17 cellular contexts compared by ENCODE assay signal in genomic region chr11:64837887-64838351, GRCh38. TPM values are rescaled to one million over a fixed set of nuclear protein-coding genes. Genes with fewer than 3 reads are reported as not detected.
DNase-seq lines count a peak whose midpoint lies in the region; ATAC-seq and TF ChIP-seq lines count a peak whose summit lies in the region.
"Had no signal": no experiment of that assay in that cellular context is flagged by ENCODE, and none has a peak within 500 bp of the region (broad histone marks: within the 10 kb centered on the region; RNA-seq: fewer than 3 reads in every experiment).

No MANE protein-coding gene starts in this region.

- no peaks in the 10 kb centered on the region for H3K9me3 Mint-ChIP-seq in chondrocyte (ENCODE audit: low read depth)
- H3K9me3 Mint-ChIP-seq: CD14-positive monocyte; CD4-positive, alpha-beta T cell; CD8-positive, alpha-beta memory T cell had no signal

- no peak overlapping the region for H2BK12ac ChIP-seq in mesenchymal stem cell (ENCODE audit: low read length in 2 of 2)

- POLR2A ChIA-PET in RWPE1 (lab: Yijun Ruan, JAX; ENCODE audit: low non-redundant PET), result no interaction called here

- H2BK5ac ChIP-seq in mesenchymal stem cell (ENCODE audit: low read depth, low read length, poor library complexity, severe bottlenecking), result no peak overlapping the region

- H3K4me3 ChIP-seq in BLaER1 treated with 17β-estradiol and CSF1 and Interleukin-3, amounts not matched to agents 10 nM and 100 nM, result no peak overlapping the region
- H3K4me3 ChIP-seq in osteoblast (ENCODE audit: insufficient read depth, low read length), result no peak overlapping the region
- no peak overlapping the region for H3K4me3 ChIP-seq in mesenchymal stem cell (ENCODE audit: insufficient read depth in 1 of 2, low read depth in 1 of 2, low read length in 2 of 2)
- H3K4me3 ChIP-seq: GM23248 had no signal

- CTCF ChIA-PET in RWPE1 (lab: Yijun Ruan, JAX), result no interaction called here

- 94% methylated on average over 8 of the region's 10 CpGs for WGBS in mesenchymal stem cell

- H3K4me2 ChIP-seq in BLaER1 treated with 17β-estradiol and CSF1 and Interleukin-3, amounts not matched to agents 10 nM and 100 nM, result peak overlapping the region in 9 of 11 experiments; percentile 74 to 89 (median 84); a peak in 18 of 22 replicates
- H3K4me2 ChIP-seq in osteoblast (ENCODE audit: insufficient read depth, low read length), result no peak overlapping the region
- H3K4me2 ChIP-seq in mesenchymal stem cell (ENCODE audit: low read length, poor library complexity, severe bottlenecking), result no peak overlapping the region

- H3K4me1 Mint-ChIP-seq in chondrocyte (ENCODE audit: low read depth), result peaks cover under 1% of the 10 kb centered on the region
- H3K4me1 Mint-ChIP-seq: CD14-positive monocyte had no signal

- H3K79me1 ChIP-seq in mesenchymal stem cell (replicated peaks; ENCODE audit: low read length, poor library complexity, severe bottlenecking), result no peaks in the 10 kb centered on the region

- no peak overlapping the region for H4K8ac ChIP-seq in mesenchymal stem cell (ENCODE audit: low read length)

- ATAC-seq in HG03442 (IDR thresholded peaks at IDR 0.05; ENCODE audit: unreplicated experiment), result no peak
- no peak for ATAC-seq in HG02763 (IDR thresholded peaks at IDR 0.05; ENCODE audit: unreplicated experiment)
- no peak for ATAC-seq in GM18520 (IDR thresholded peaks at IDR 0.05; ENCODE audit: unreplicated experiment)

- H3K27ac Mint-ChIP-seq in chondrocyte (ENCODE audit: unreplicated experiment), result no peak overlapping the region
- H3K27ac Mint-ChIP-seq: CD14-positive monocyte; CD4-positive, alpha-beta T cell; CD8-positive, alpha-beta memory T cell had no signal

- peak overlapping the region in 3 of 11 experiments; percentile 21 to 26 (median 22); a peak in 2 of 22 replicates for H3K27ac ChIP-seq in BLaER1 treated with 17β-estradiol and CSF1 and Interleukin-3, amounts not matched to agents 10 nM and 100 nM
- H3K27ac ChIP-seq in RWPE1, result peak overlapping the region; percentile 99
- no peak overlapping the region for H3K27ac ChIP-seq in osteoblast (ENCODE audit: low read depth, low read length)
- H3K27ac ChIP-seq in mesenchymal stem cell (ENCODE audit: low read length, poor library complexity, severe bottlenecking), result no peak overlapping the region
- H3K27ac ChIP-seq: GM23248 had no signal

- H3K4ac ChIP-seq in mesenchymal stem cell (ENCODE audit: low read depth in 1 of 2, low read length in 2 of 2), result no peak overlapping the region

- no peak overlapping the region for H2BK15ac ChIP-seq in mesenchymal stem cell (ENCODE audit: low read depth, poor library complexity, severe bottlenecking)

- H3K9ac ChIP-seq in BLaER1 treated with 17β-estradiol and CSF1 and Interleukin-3, amounts not matched to agents 10 nM and 100 nM, result no peak overlapping the region
- no peak overlapping the region for H3K9ac ChIP-seq in mesenchymal stem cell (ENCODE audit: low read length)
- H3K9ac ChIP-seq: GM23248 had no signal

- peaks cover 0 to 17% (median 0%) of the 10 kb centered on the region in 11 experiments; a peak in 5 of 22 replicates for H4K20me1 ChIP-seq in BLaER1 treated with 17β-estradiol and CSF1 and Interleukin-3, amounts not matched to agents 10 nM and 100 nM
- no peaks in the 10 kb centered on the region for H4K20me1 ChIP-seq in osteoblast (ENCODE audit: insufficient read depth, low read length)

- H3K36me3 ChIP-seq in BLaER1 treated with 17β-estradiol and CSF1 and Interleukin-3, amounts not matched to agents 10 nM and 100 nM, result no peaks in the 10 kb centered on the region
- no peaks in the 10 kb centered on the region for H3K36me3 ChIP-seq in osteoblast (ENCODE audit: insufficient read depth, low read length)
- peaks cover 0 to 51% of the 10 kb centered on the region in 2 experiments for H3K36me3 ChIP-seq in mesenchymal stem cell (ENCODE audit: control insufficient read depth in 1 of 2, insufficient read depth in 2 of 2, low read depth in 1 of 2, low read length in 2 of 2)

- H2BK120ac ChIP-seq in mesenchymal stem cell (ENCODE audit: low read depth, low read length), result no peak overlapping the region

- H3K9me3 ChIP-seq in BLaER1 treated with 17β-estradiol and CSF1 and Interleukin-3, amounts not matched to agents 10 nM and 100 nM (replicated peaks in 1 of 11), result no peaks in the 10 kb centered on the region
- no peaks in the 10 kb centered on the region for H3K9me3 ChIP-seq in osteoblast (ENCODE audit: low read depth, low read length)
- no peaks in the 10 kb centered on the region for H3K9me3 ChIP-seq in mesenchymal stem cell (ENCODE audit: control insufficient read depth, low read length)

- TF ChIP-seq CTCF in RWPE1 (conservative IDR thresholded peaks at IDR 0.05; ENCODE audit: low read depth) (no peak), chondrocyte (IDR thresholded peaks at IDR 0.05) (no peak), osteoblast (IDR thresholded peaks at IDR 0.05; ENCODE audit: extremely low read depth, low read depth, low read length) (no peak)

- H3K23ac ChIP-seq in mesenchymal stem cell (ENCODE audit: low read length in 2 of 2), result no peak overlapping the region

- no peak overlapping the region for H4K91ac ChIP-seq in mesenchymal stem cell (ENCODE audit: low read length)

- DNase-seq in RWPE1 (ENCODE audit: low spot score), result no peak
- peak; percentile 73 for DNase-seq in chondrocyte (ENCODE audit: low spot score)
- peak; percentile 52 for DNase-seq in osteoblast (ENCODE audit: insufficient read length, low spot score, missing footprints)
- no peak for DNase-seq in mesenchymal stem cell
- DNase-seq: CD4-positive, alpha-beta T cell; CD8-positive, alpha-beta memory T cell; DMS53; DMS79 treated with DMSO at 0.1 percent for 48 hours; GF-D8; GM23248; H7; HCEC 1CT had no signal

- H2AFZ ChIP-seq in osteoblast (ENCODE audit: low read length) (no peak overlapping the region), mesenchymal stem cell (ENCODE audit: low read depth, low read length) (no peak overlapping the region)
- H2AFZ ChIP-seq: GM23248 had no signal

- H3K18ac ChIP-seq in mesenchymal stem cell (ENCODE audit: low read depth in 1 of 2, low read length in 2 of 2), result no peak overlapping the region

- no peak overlapping the region for H3K14ac ChIP-seq in mesenchymal stem cell (ENCODE audit: low read length in 2 of 2)

- no peak overlapping the region for H3K4me3 Mint-ChIP-seq in chondrocyte (ENCODE audit: unreplicated experiment)
- H3K4me3 Mint-ChIP-seq: CD14-positive monocyte; CD4-positive, alpha-beta T cell; CD8-positive, alpha-beta memory T cell had no signal

- H3K79me2 ChIP-seq in osteoblast (ENCODE audit: insufficient read depth, low read length), result no peaks in the 10 kb centered on the region

- H3K27me3 ChIP-seq in BLaER1 treated with 17β-estradiol and CSF1 and Interleukin-3, amounts not matched to agents 10 nM and 100 nM, result peaks cover 0 to 7% (median 0%) of the 10 kb centered on the region in 11 experiments; a peak in 2 of 22 replicates
- no peaks in the 10 kb centered on the region for H3K27me3 ChIP-seq in osteoblast (ENCODE audit: insufficient read depth, low read length)
- peaks cover 0 to 3% of the 10 kb centered on the region in 2 experiments for H3K27me3 ChIP-seq in mesenchymal stem cell (ENCODE audit: control insufficient read depth in 1 of 2, insufficient read depth in 1 of 2, low read length in 2 of 2)

- H3K4me1 ChIP-seq in BLaER1 treated with 17β-estradiol and CSF1 and Interleukin-3, amounts not matched to agents 10 nM and 100 nM, result peaks cover 8 to 45% (median 34%) of the 10 kb centered on the region in 10 experiments
- no peaks in the 10 kb centered on the region for H3K4me1 ChIP-seq in osteoblast (ENCODE audit: insufficient read depth, low read length)
- H3K4me1 ChIP-seq in mesenchymal stem cell (ENCODE audit: control insufficient read depth, insufficient read depth, low read depth, low read length), result peaks cover 24% of the 10 kb centered on the region

- no peaks in the 10 kb centered on the region for H3K36me3 Mint-ChIP-seq in chondrocyte (ENCODE audit: low read depth)
- H3K36me3 Mint-ChIP-seq: CD14-positive monocyte had no signal

- no peaks in the 10 kb centered on the region for H3K27me3 Mint-ChIP-seq in chondrocyte (ENCODE audit: low read depth)
- H3K27me3 Mint-ChIP-seq: CD4-positive, alpha-beta T cell; CD8-positive, alpha-beta memory T cell had no signal

- H2AK5ac ChIP-seq in mesenchymal stem cell (ENCODE audit: low read length, severe bottlenecking), result no peak overlapping the region

RNA-seq across cellular contexts. Expression of gene CDC42BPG, which starts 6.5 kb away (rescaled TPM):
- 0.17 to 0.46 TPM (median 0.35 TPM) in 3 replicates for total RNA-seq in chondrocyte
- under 0.01 and 0.29 TPM in 2 replicates for total RNA-seq in osteoblast
- polyA plus RNA-seq in mesenchymal stem cell (2013, experiment 1 of 2), result 0.26 TPM
- polyA plus RNA-seq in mesenchymal stem cell (2013, experiment 2 of 2), result 0.21 TPM
- total RNA-seq: GM23248 had no signal
- polyA plus RNA-seq: CD14-positive monocyte, GM23248 had no signal

RNA-seq across cellular contexts. Expression of gene MEN1, which starts 27.6 kb away (rescaled TPM):
- total RNA-seq in chondrocyte (19.5 to 26.4 TPM (median 20.4 TPM) in 3 replicates), osteoblast (12.3 and 13.3 TPM in 2 replicates)
- polyA plus RNA-seq in mesenchymal stem cell (2013, experiment 1 of 2), result 30.3 TPM
- polyA plus RNA-seq in mesenchymal stem cell (2013, experiment 2 of 2), result 29.2 TPM

RNA-seq across cellular contexts. Expression of gene MAP4K2, which starts 34.9 kb away (rescaled TPM):
- total RNA-seq in chondrocyte (11.3 to 17.8 TPM (median 13.4 TPM) in 3 replicates), osteoblast (6.2 and 9.8 TPM in 2 replicates)
- polyA plus RNA-seq in mesenchymal stem cell (2013, experiment 1 of 2), result 12.3 TPM
- 13.7 TPM for polyA plus RNA-seq in mesenchymal stem cell (2013, experiment 2 of 2)

RNA-seq across cellular contexts. Expression of gene EHD1, which starts 40.5 kb away (rescaled TPM):
- 78.9 to 129 TPM (median 111 TPM) in 3 replicates for total RNA-seq in chondrocyte
- total RNA-seq in osteoblast, result 51.3 and 51.4 TPM in 2 replicates
- 57.6 TPM for polyA plus RNA-seq in mesenchymal stem cell (2013, experiment 1 of 2)
- 57.2 TPM for polyA plus RNA-seq in mesenchymal stem cell (2013, experiment 2 of 2)

RNA-seq across cellular contexts. Expression of gene SF1, which starts 59.6 kb away (rescaled TPM):
- total RNA-seq in chondrocyte, result 183 to 198 TPM (median 190 TPM) in 3 replicates
- 114 and 130 TPM in 2 replicates for total RNA-seq in osteoblast
- polyA plus RNA-seq in mesenchymal stem cell (2013, experiment 1 of 2), result 124 TPM
- polyA plus RNA-seq in mesenchymal stem cell (2013, experiment 2 of 2), result 118 TPM

Comparison
In these comparisons a context has a peak if more than half of its experiments do, and no peak if none do; other contexts are left out.
1. H3K4me2 ChIP-seq: peak in BLaER1 treated with 17β-estradiol and CSF1 and Interleukin-3, amounts not matched to agents 10 nM and 100 nM (9 of 11); none in osteoblast (single experiment) and mesenchymal stem cell (single experiment).
2. DNase-seq: peak in chondrocyte (single experiment) and osteoblast (single experiment); none in RWPE1 (single experiment) and mesenchymal stem cell (single experiment).